In the genomic region with DNA sequence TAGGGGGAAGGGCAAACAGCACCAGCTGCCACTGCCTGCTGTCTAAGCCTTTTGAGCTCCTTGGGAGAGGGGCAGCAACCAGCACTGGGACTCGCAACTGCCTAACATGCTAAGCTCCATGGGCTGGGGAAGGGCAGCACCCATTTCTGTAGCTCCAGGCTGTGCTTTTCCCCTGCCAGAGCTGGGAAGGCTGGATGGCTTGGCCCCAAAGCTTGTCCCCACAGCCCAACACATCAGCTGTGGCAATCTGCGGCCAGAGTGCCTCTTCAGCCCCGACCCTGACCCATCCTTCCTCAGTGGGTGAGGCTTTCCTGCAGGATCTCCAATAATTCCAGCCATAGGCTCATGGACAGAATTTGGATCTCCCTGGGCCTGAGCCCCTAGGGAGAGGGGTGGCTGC, we compare ENCODE assay signal across 28 cellular contexts.
"Had no signal": no experiment of that assay in that cellular context is flagged by ENCODE, and none has a peak within 500 bp of the region (broad histone marks: within the 10 kb centered on the region; RNA-seq: fewer than 3 reads in every experiment).

No MANE protein-coding gene starts in this region.

- H3K4me1 Mint-ChIP-seq: immature natural killer cell; mesothelial cell of epicardium; naive B cell; natural killer cell; nephron progenitor cell; neural progenitor cell; stimulated activated naive B cell treated with anti-CD40 and anti-IgM and Interleukin-4, amounts not matched to agents 10 μg/mL and 1 μg/mL and 100 μg/mL, for 72 hours had no signal

- H3K4me3 Mint-ChIP-seq: immature natural killer cell; mesothelial cell of epicardium; naive B cell; natural killer cell; nephron progenitor cell; neural progenitor cell; stimulated activated naive B cell treated with anti-CD40 and anti-IgM and Interleukin-4, amounts not matched to agents 10 μg/mL and 1 μg/mL and 100 μg/mL, for 72 hours had no signal

- H3K9me3 ChIP-seq: ovary, right lobe of liver, testis, thyroid gland, transverse colon, upper lobe of right lung had no signal

- H3K36me3 ChIP-seq: left ventricle myocardium inferior, neural progenitor cell, ovary, right atrium auricular region, right lobe of liver, stomach, thyroid gland, transverse colon, upper lobe of right lung had no signal

- DNase-seq: hypothalamus; immature natural killer cell; left ventricle myocardium inferior; mesendoderm; naive B cell; natural killer cell; nephron progenitor cell; ovary; right lobe of liver; stimulated activated CD4-positive, alpha-beta T cell treated with anti-CD3 and anti-CD28 coated beads, Interleukin-12 subunit alpha, Interleukin-12 subunit beta, amount 100 ng/mL, for 4 hours; stimulated activated CD4-positive, alpha-beta T cell treated with anti-CD3 and anti-CD28 coated beads, Interleukin-15, amount 100 ng/mL, for 24 hours; stimulated activated CD4-positive, alpha-beta T cell treated with anti-CD3 and anti-CD28 coated beads, Interleukin-2, amount 100 ng/mL, for 24 hours; stimulated activated CD4-positive, alpha-beta T cell treated with anti-CD3 and anti-CD28 coated beads, Interleukin-4, amount 100 ng/mL, for 1 hour; stimulated activated naive B cell treated with anti-CD40 and anti-IgM and Interleukin-4, amounts not matched to agents 10 μg/mL and 1 μg/mL and 100 μg/mL, for 72 hours; stimulated activated naive CD8-positive, alpha-beta T cell treated with anti-CD3 and anti-CD28 coated beads, Interleukin-15, Interleukin-2, amounts not matched to agents 100 U/mL and 50 U/mL, for 24 hours; stomach; testis; thyroid gland; transverse colon; upper lobe of right lung had no signal

- H3K27ac Mint-ChIP-seq: immature natural killer cell; mesothelial cell of epicardium; naive B cell; natural killer cell; nephron progenitor cell; neural progenitor cell; stimulated activated naive B cell treated with anti-CD40 and anti-IgM and Interleukin-4, amounts not matched to agents 10 μg/mL and 1 μg/mL and 100 μg/mL, for 72 hours had no signal

- H3K27me3 Mint-ChIP-seq: naive B cell; progenitor cell of endocrine pancreas; stimulated activated naive B cell treated with anti-CD40 and anti-IgM and Interleukin-4, amounts not matched to agents 10 μg/mL and 1 μg/mL and 100 μg/mL, for 72 hours had no signal

- H3K4me1 ChIP-seq: left ventricle myocardium inferior, neural progenitor cell, right atrium auricular region, right lobe of liver, stomach, testis, thyroid gland, transverse colon, upper lobe of right lung had no signal

- FAIRE-seq: islet of Langerhans, urothelium cell line had no signal

- H3K27ac ChIP-seq: left ventricle myocardium inferior, neural progenitor cell, ovary, right atrium auricular region, right lobe of liver, stomach, testis, thyroid gland, transverse colon, upper lobe of right lung had no signal

- H3K9ac ChIP-seq: neural progenitor cell had no signal

- H3K4me3 ChIP-seq: left ventricle myocardium inferior, lung, neural progenitor cell, ovary, right atrium auricular region, right lobe of liver, smooth muscle cell, stomach, testis, thyroid gland, transverse colon, upper lobe of right lung had no signal

- H3K36me3 Mint-ChIP-seq: naive B cell; neural progenitor cell; stimulated activated naive B cell treated with anti-CD40 and anti-IgM and Interleukin-4, amounts not matched to agents 10 μg/mL and 1 μg/mL and 100 μg/mL, for 72 hours had no signal

- H3K27me3 ChIP-seq: neural progenitor cell, ovary, right atrium auricular region, right lobe of liver, stomach, testis, thyroid gland, transverse colon, upper lobe of right lung had no signal
